In the genomic region with DNA sequence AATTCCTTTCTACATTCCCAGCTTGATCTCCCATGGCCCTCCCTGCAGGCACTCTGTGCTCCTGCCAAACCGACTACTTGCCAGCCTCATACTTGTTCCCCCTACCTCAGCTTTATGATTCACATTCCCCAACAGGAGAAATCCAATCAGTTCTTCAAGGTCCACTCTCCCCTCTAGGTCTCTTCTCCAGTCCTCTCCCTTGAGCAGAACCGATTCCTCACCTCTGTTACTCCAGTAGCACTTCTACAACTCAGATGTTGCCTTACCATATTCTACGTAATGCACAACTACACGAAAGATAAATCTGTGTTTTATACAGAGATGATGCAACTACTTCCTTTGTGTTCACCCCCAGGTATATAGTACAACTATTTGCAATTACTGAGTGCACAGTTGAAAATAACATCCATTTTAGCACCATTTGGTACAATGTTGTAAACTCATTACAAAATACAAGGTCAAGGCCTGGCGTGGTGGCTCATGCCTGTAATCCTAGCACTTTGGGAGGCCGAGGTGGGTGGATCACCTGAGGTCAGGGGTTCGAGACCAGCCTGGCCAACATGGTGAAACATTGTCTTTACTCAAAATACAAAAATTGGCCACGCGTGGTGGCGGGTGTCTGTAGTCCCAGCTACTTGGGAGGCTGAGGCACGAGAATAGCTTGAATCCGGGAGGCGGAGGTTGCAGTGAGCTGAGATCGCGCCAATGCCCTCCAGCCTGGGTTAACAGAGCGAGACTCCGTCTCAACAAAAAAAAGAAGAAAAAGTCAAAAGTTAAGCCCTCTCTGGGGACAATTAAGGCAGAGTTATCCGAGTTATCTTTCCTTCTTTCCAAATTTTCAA, we compare ENCODE assay signal across 8 cellular contexts. TPM values are rescaled to one million over a fixed set of nuclear protein-coding genes. Genes with fewer than 3 reads are reported as not detected.
DNase-seq lines count a peak whose midpoint lies in the region; ATAC-seq and TF ChIP-seq lines count a peak whose summit lies in the region.

No MANE protein-coding gene starts in this region.

- H3K4me3 ChIP-seq in GM23248 (peak overlapping the region; percentile 98), foreskin fibroblast (ENCODE audit: low read depth in 1 of 2, low read length in 2 of 2) (peak overlapping the region; percentile 86 to 90), skeletal muscle cell (ENCODE audit: low read depth, low read length) (peak overlapping the region; percentile 88)

- in situ Hi-C loops in GM23248 (cut with MboI) = no loop called here

- H3K9me2 ChIP-seq in GM23248 (ENCODE audit: insufficient read depth) = no peaks in the 10 kb centered on the region

- peaks cover 44% of the 10 kb centered on the region for H3F3A ChIP-seq in GM23248 (ENCODE audit: insufficient read depth)

- no peaks in the 10 kb centered on the region for H3K9me3 Mint-ChIP-seq in T-helper 2 cell treated with Interferon-gamma antibody and Interleukin-4, amounts not matched to agents 5 μg/mL and 100 μg/mL, for 36 hours

- H4K20me1 ChIP-seq in GM23248 (ENCODE audit: insufficient read depth) = peaks cover 5% of the 10 kb centered on the region; the same call in 1 of the 2 replicates

- peak overlapping the region; percentile 99 for H3K4me3 Mint-ChIP-seq in T-helper 2 cell treated with Interferon-gamma antibody and Interleukin-4, amounts not matched to agents 5 μg/mL and 100 μg/mL, for 36 hours

- peak overlapping the region; percentile 27 for H3K27ac Mint-ChIP-seq in T-helper 2 cell treated with Interferon-gamma antibody and Interleukin-4, amounts not matched to agents 5 μg/mL and 100 μg/mL, for 36 hours

- H3K4me1 ChIP-seq in GM23248 (ENCODE audit: insufficient read depth) = peaks cover 45% of the 10 kb centered on the region

- 85 to 86% methylated on average over 18 of the region's 18 CpGs for WGBS in GM23248 (ENCODE audit: low coverage in 1 of 2, low lambda C conversion rate in 2 of 2, missing lambda C conversion rate in 2 of 2), 2 experiments

- peak overlapping the region; percentile 100 for H3K9ac ChIP-seq in GM23248

- no peak overlapping the region for H2AFZ ChIP-seq in GM23248

- H3K36me3 ChIP-seq in GM23248 (ENCODE audit: low read depth) = 0 out of 2 replicates have a peak, but pooled peaks cover 2% of the 10 kb centered on the region

- ATAC-seq in GM21526 (IDR thresholded peaks at IDR 0.05; ENCODE audit: low FRiP score, unreplicated experiment) = no peak

- TF ChIP-seq CTCF in foreskin fibroblast (IDR thresholded peaks at IDR 0.05; ENCODE audit: low read depth, low read length) = no peak

- H3K27ac ChIP-seq in GM23248 = peak overlapping the region; percentile 100

- peaks cover 47% of the 10 kb centered on the region for H3K4me1 Mint-ChIP-seq in T-helper 2 cell treated with Interferon-gamma antibody and Interleukin-4, amounts not matched to agents 5 μg/mL and 100 μg/mL, for 36 hours (ENCODE audit: low read depth)

- no peaks in the 10 kb centered on the region for H3K9me3 ChIP-seq in GM23248 (ENCODE audit: low read depth)

- peak overlapping the region; percentile 91 for H3K4me2 ChIP-seq in GM23248 (ENCODE audit: unreplicated experiment)

- peaks cover 7% of the 10 kb centered on the region for H3K36me3 Mint-ChIP-seq in T-helper 2 cell treated with Interferon-gamma antibody and Interleukin-4, amounts not matched to agents 5 μg/mL and 100 μg/mL, for 36 hours (ENCODE audit: low read depth)

- H3K27me3 ChIP-seq in GM23248 (replicated peaks; ENCODE audit: insufficient read depth) = no peaks in the 10 kb centered on the region

- DNase-seq in GM23248 (no peak), foreskin fibroblast (no peak), skeletal muscle cell (ENCODE audit: low read depth) (no peak), NCI-H2029 (lab: John Stamatoyannopoulos, UW) (no peak), AG20443 (ENCODE audit: low spot score) (no peak), NCI-H1092 (lab: John Stamatoyannopoulos, UW) (no peak)
- DNase-seq in T-helper 2 cell treated with Interferon-gamma antibody and Interleukin-4, amounts not matched to agents 5 μg/mL and 100 μg/mL, for 36 hours (ENCODE audit: low spot score) = no peak

- no peaks in the 10 kb centered on the region for H3K27me3 Mint-ChIP-seq in T-helper 2 cell treated with Interferon-gamma antibody and Interleukin-4, amounts not matched to agents 5 μg/mL and 100 μg/mL, for 36 hours (ENCODE audit: low read depth)

- peaks cover 75% of the 10 kb centered on the region for H3K79me2 ChIP-seq in GM23248 (ENCODE audit: insufficient read depth)

RNA-seq across cellular contexts. Expression of a gene that starts 2.9 kb away (rescaled TPM):
- 7.5 and 11.8 TPM in 2 replicates for total RNA-seq in GM23248 (2014; rRNA removed; shearing (Covaris generic))
- polyA plus RNA-seq in GM23248 (2016; fragmentation: Nextera tagmentation; extraction: Ambion mirVana) = 13.4 and 14.0 TPM in 2 replicates

RNA-seq across cellular contexts. Expression of a gene that starts 39.3 kb away (rescaled TPM):
- total RNA-seq in GM23248 (2014; rRNA removed; shearing (Covaris generic)) = 36.1 and 43.8 TPM in 2 replicates
- polyA plus RNA-seq in GM23248 (2016; fragmentation: Nextera tagmentation; extraction: Ambion mirVana) = 39.9 and 42.7 TPM in 2 replicates
